2 cellular contexts compared by ENCODE assay signal in the genomic region with DNA sequence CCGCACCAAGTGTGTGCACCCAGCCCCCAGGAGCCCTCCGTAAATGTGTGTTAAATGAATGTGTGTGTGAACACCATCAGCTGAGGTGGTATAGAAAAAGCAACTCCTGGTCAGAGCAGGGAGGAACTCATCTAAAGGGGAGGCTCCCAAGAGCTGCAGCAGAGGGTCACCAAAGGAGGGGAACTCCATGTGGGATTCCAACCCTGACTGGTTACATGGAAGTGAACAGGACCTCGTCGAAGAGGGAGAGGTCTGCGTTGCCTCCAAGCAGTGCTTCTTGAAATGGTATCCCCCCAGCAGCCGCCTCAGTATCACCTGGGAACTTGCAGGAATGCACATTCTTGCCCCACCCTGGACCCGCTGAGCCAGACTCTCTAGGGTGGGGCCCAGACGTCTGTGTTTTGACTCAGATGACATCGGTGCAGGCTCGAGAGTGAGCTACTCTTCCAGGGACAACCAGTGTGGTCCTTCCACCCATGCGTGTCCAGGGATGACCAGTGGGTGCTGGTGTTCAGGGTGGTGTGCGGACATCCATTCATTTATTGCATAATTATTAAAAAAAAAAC.
TF ChIP-seq lines count a peak whose summit lies in the region.

No MANE protein-coding gene starts in this region.

TF ChIP-seq in A549, 52 proteins besides CTCF, POLR2A, EP300 and RAD21:
- TF ChIP-seq, protein P1, sequence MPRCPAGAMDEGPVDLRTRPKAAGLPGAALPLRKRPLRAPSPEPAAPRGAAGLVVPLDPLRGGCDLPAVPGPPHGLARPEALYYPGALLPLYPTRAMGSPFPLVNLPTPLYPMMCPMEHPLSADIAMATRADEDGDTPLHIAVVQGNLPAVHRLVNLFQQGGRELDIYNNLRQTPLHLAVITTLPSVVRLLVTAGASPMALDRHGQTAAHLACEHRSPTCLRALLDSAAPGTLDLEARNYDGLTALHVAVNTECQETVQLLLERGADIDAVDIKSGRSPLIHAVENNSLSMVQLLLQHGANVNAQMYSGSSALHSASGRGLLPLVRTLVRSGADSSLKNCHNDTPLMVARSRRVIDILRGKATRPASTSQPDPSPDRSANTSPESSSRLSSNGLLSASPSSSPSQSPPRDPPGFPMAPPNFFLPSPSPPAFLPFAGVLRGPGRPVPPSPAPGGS (IDR thresholded peaks at IDR 0.05), result no peak
- TF ChIP-seq HEYL (CRISPR knock-in tag; IDR thresholded peaks at IDR 0.05) (no peak), GATA3 (IDR thresholded peaks at IDR 0.05; ENCODE audit: borderline replicate concordance) (no peak), JUN (IDR thresholded peaks at IDR 0.05) (no peak), KDM1A (IDR thresholded peaks at IDR 0.05; ENCODE audit: low read depth) (no peak), CHD4 (IDR thresholded peaks at IDR 0.05; ENCODE audit: borderline replicate concordance) (no peak), RFX5 (IDR thresholded peaks at IDR 0.05) (no peak), SREBF2 (IDR thresholded peaks at IDR 0.05) (no peak)

TF ChIP-seq in Ishikawa, 13 proteins besides CTCF, POLR2A, EP300 and RAD21:
- no peak for TF ChIP-seq EGR1 (IDR thresholded peaks at IDR 0.05)
- TF ChIP-seq CREB1 (IDR thresholded peaks at IDR 0.05; ENCODE audit: low read depth), result no peak
- TF ChIP-seq TCF12 (IDR thresholded peaks at IDR 0.05; ENCODE audit: low read depth), result peak; percentile 73
- no peak for TF ChIP-seq YY1 (IDR thresholded peaks at IDR 0.05; ENCODE audit: low read depth)
- TF ChIP-seq, protein P2, sequence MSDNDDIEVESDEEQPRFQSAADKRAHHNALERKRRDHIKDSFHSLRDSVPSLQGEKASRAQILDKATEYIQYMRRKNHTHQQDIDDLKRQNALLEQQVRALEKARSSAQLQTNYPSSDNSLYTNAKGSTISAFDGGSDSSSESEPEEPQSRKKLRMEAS (IDR thresholded peaks at IDR 0.05), result peak; percentile 56
- peak; percentile 88 for TF ChIP-seq TEAD4 (IDR thresholded peaks at IDR 0.05)
- no peak for TF ChIP-seq ZBTB7A (IDR thresholded peaks at IDR 0.05; ENCODE audit: low read depth)
- TF ChIP-seq TAF1 (IDR thresholded peaks at IDR 0.05; ENCODE audit: low read depth), result no peak
TF ChIP-seq in Ishikawa: peak in this region for 3.
